ENCODE assay signal across 25 cellular contexts in the genomic region with DNA sequence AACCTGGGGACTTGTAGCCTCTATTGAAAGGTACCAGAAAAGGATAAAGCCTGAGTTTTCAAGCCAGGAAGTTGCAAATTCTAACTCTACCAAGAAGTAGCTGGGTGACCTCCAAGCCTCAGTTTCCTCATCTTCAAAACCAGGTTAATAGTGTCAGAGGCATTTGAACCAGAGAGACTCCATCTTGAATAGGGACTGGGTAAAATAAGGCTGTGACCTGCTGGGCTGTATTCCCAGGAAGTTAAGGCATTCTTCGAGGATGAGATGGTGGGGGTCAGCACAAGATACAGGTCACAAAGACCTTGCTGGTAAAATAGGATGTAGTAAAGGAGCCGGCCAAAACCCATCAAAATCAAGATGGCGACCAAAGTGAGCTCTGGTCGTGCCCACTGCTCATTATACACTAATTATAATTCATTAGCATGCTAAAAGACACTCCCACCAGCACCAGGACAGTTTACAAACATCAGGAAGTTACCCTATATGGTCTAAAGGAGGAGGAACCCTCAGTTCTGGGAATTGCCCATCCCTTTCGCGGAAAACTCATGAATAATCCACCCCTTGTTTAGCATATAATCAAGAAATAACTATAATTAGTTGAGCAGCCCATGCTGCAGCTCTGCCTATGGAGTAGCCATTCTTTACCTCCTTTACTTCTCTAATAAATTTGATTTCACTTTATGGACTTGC.
"Had no signal": no experiment of that assay in that cellular context is flagged by ENCODE, and none has a peak within 500 bp of the region (broad histone marks: within the 10 kb centered on the region; RNA-seq: fewer than 3 reads in every experiment).

No MANE protein-coding gene starts in this region.

- H3K27me3 Mint-ChIP-seq: dendritic cell treated with granulocyte-macrophage colony-stimulating factor and Interleukin-4, amounts not matched to agents 40 ng/mL and 50 ng/mL, for 4 days; effector memory CD8-positive, alpha-beta T cell; naive thymus-derived CD4-positive, alpha-beta T cell had no signal

- FAIRE-seq: colon, endometrium, frontal cortex, islet of Langerhans, keratinocyte had no signal

- H3K9me3 ChIP-seq: esophagus muscularis mucosa, gastroesophageal sphincter, heart right ventricle, left lung, lower lobe of right lung had no signal

- H3K4me3 Mint-ChIP-seq: dendritic cell treated with granulocyte-macrophage colony-stimulating factor and Interleukin-4, amounts not matched to agents 40 ng/mL and 50 ng/mL, for 4 days; effector memory CD8-positive, alpha-beta T cell; endodermal cell had no signal

- H3K36me3 ChIP-seq: esophagus muscularis mucosa, gastroesophageal sphincter, heart right ventricle, left lung, lower lobe of right lung had no signal

- H3K27me3 ChIP-seq: esophagus muscularis mucosa, foreskin keratinocyte, gastroesophageal sphincter, heart right ventricle, left lung had no signal

- DNase-seq: effector CD8-positive, alpha-beta T cell; effector memory CD8-positive, alpha-beta T cell; endodermal cell; foreskin keratinocyte; glutamatergic neuron; head of caudate nucleus; heart right ventricle; hippocampal formation; left cardiac atrium; left lung; left ventricle myocardium superior; lower lobe of right lung; mesendoderm; midbrain; naive thymus-derived CD4-positive, alpha-beta T cell had no signal

- H3K27ac ChIP-seq: coronary artery, epithelial cell of prostate, esophagus muscularis mucosa, foreskin keratinocyte, gastroesophageal sphincter, heart right ventricle, left lung, lower lobe of right lung had no signal

- H3K4me3 ChIP-seq: coronary artery, esophagus muscularis mucosa, gastroesophageal sphincter, heart right ventricle, left lung, lower lobe of right lung had no signal

- H3K27ac Mint-ChIP-seq: dendritic cell treated with granulocyte-macrophage colony-stimulating factor and Interleukin-4, amounts not matched to agents 40 ng/mL and 50 ng/mL, for 4 days; effector memory CD8-positive, alpha-beta T cell; endodermal cell had no signal

- H3K9me3 Mint-ChIP-seq: dendritic cell treated with granulocyte-macrophage colony-stimulating factor and Interleukin-4, amounts not matched to agents 40 ng/mL and 50 ng/mL, for 4 days; effector memory CD8-positive, alpha-beta T cell; endodermal cell had no signal
